Comparison of ENCODE assay signal across 37 cellular contexts in genomic region chr6:8908638-8909037, GRCh38.
"Had no signal": no experiment of that assay in that cellular context is flagged by ENCODE, and none has a peak within 500 bp of the region (broad histone marks: within the 10 kb centered on the region; RNA-seq: fewer than 3 reads in every experiment).

No MANE protein-coding gene starts in this region.

- ATAC-seq: activated CD8-positive, alpha-beta T cell treated with anti-CD3 and anti-CD28 coated beads for 36 hours; activated naive CD4-positive, alpha-beta T cell treated with anti-CD3 and anti-CD28 coated beads, Interleukin-2, amount 50 U/mL, for 72 hours; activated T-cell treated with anti-CD3 and anti-CD28 coated beads, Interleukin-2, amount 50 U/mL, for 4 hours; activated T-cell treated with anti-CD3 and anti-CD28 coated beads, Interleukin-2, amount 50 U/mL, for 72 hours; activated T-helper 17 cell treated with anti-CD3 and anti-CD28 coated beads, Interleukin-2, amount 50 U/mL, for 72 hours; body of pancreas had no signal

- H3K27me3 Mint-ChIP-seq: activated CD4-positive, alpha-beta memory T cell treated with anti-CD3 and anti-CD28 coated beads for 36 hours; activated CD4-positive, alpha-beta T cell treated with anti-CD3 and anti-CD28 coated beads, Interleukin-2, amount 10 ng/mL, durations not matched to agents 24 days and 14 days; activated T-helper 17 cell treated with anti-CD3 and anti-CD28 coated beads, Interleukin-2, amount 50 U/mL, for 72 hours had no signal

- H3K4me3 ChIP-seq: adrenal gland, body of pancreas, breast epithelium had no signal

- H3K4me3 Mint-ChIP-seq: activated B cell treated with CpG ODN at 0.5 μM for 24 hours; activated CD4-positive, alpha-beta memory T cell treated with anti-CD3 and anti-CD28 coated beads for 36 hours; activated CD4-positive, alpha-beta T cell treated with anti-CD3 and anti-CD28 coated beads, Interleukin-2, amount 10 ng/mL, durations not matched to agents 24 days and 14 days; activated CD8-positive, alpha-beta T cell treated with anti-CD3 and anti-CD28 coated beads for 36 hours; activated naive CD4-positive, alpha-beta T cell treated with anti-CD3 and anti-CD28 coated beads for 36 hours; activated naive CD8-positive, alpha-beta T cell treated with anti-CD3 and anti-CD28 coated beads for 36 hours; activated T-cell treated with anti-CD3 and anti-CD28 coated beads, Interleukin-2, amount 50 U/mL, for 4 hours; activated T-cell treated with anti-CD3 and anti-CD28 coated beads, Interleukin-2, amount 50 U/mL, for 72 hours; activated T-helper 1 cell treated with anti-CD3 and anti-CD28 coated beads, Interleukin-12 subunit alpha, Interleukin-12 subunit beta, Interleukin-2, Interleukin-4 antibody, amounts not matched to agents 30 ng/mL and 10 ng/mL and 1 ng/mL, durations not matched to agents 14 hours and 24 hours and 36 hours; activated T-helper 17 cell treated with anti-CD3 and anti-CD28 coated beads, Interleukin-2, amount 50 U/mL, for 72 hours; T-helper 1 cell treated with Interleukin-12 subunit alpha and Interleukin-12 subunit beta and Interleukin-4 antibody, amounts not matched to agents 30 μg/mL and 1 μg/mL, for 36 hours; T-helper 2 cell treated with Interferon-gamma antibody and Interleukin-4, amounts not matched to agents 5 μg/mL and 100 μg/mL, for 36 hours had no signal

- FAIRE-seq: astrocyte, TTC549 had no signal

- H3K4me1 ChIP-seq: adrenal gland, breast epithelium had no signal

- DNase-seq: activated B cell treated with CpG ODN at 0.5 μM for 24 hours; activated CD4-positive, alpha-beta memory T cell treated with anti-CD3 and anti-CD28 coated beads for 36 hours; activated CD4-positive, alpha-beta T cell treated with anti-CD3 and anti-CD28 coated beads for 4 hours; activated CD4-positive, alpha-beta T cell treated with anti-CD3 and anti-CD28 coated beads, Interleukin-2, amount 10 ng/mL, durations not matched to agents 24 days and 14 days; activated CD4-positive, alpha-beta T cell treated with anti-CD3 and anti-CD28 coated beads, Interleukin-2, amount 50 U/mL, for 1 hour; activated CD4-positive, alpha-beta T cell treated with anti-CD3 and anti-CD28 coated beads, Interleukin-2, amount 50 U/mL, for 4 hours; activated CD4-positive, CD25-positive, alpha-beta regulatory T cell treated with anti-CD3 and anti-CD28 coated beads, Interleukin-2, amount 50 U/mL, for 72 hours; activated CD8-positive, alpha-beta memory T cell treated with anti-CD3 and anti-CD28 coated beads, Interleukin-2, amount 50 U/mL, for 4 hours; activated CD8-positive, alpha-beta T cell treated with anti-CD3 and anti-CD28 coated beads for 36 hours; activated effector memory CD4-positive, alpha-beta T cell treated with anti-CD3 and anti-CD28 coated beads, Interleukin-2, amount 50 U/mL, for 16 hours; activated gamma-delta T cell treated with Interleukin-2 at 50 U/mL for 16 hours; activated naive CD4-positive, alpha-beta T cell; activated naive CD4-positive, alpha-beta T cell treated with anti-CD3 and anti-CD28 coated beads for 36 hours; activated naive CD4-positive, alpha-beta T cell treated with anti-CD3 and anti-CD28 coated beads, Interleukin-2, amount 50 U/mL, for 16 hours; activated naive CD8-positive, alpha-beta T cell treated with anti-CD3 and anti-CD28 coated beads for 36 hours; activated T-cell treated with anti-CD3 and anti-CD28 coated beads for 4 hours; activated T-cell treated with anti-CD3 and anti-CD28 coated beads, Interleukin-2, amount 50 U/mL, for 1 hour; activated T-cell treated with anti-CD3 and anti-CD28 coated beads, Interleukin-2, amount 50 U/mL, for 4 hours; activated T-cell treated with anti-CD3 and anti-CD28 coated beads, Interleukin-2, amount 50 U/mL, for 72 hours; adrenal gland; amniotic stem cell; aorta; body of pancreas; brain microvascular endothelial cell; central memory CD4-positive, alpha-beta T cell; T-helper 1 cell; T-helper 2 cell; T-helper 9 cell had no signal

- H3K36me3 ChIP-seq: adrenal gland, brain microvascular endothelial cell, breast epithelium had no signal

- H3K9me3 Mint-ChIP-seq: activated CD4-positive, alpha-beta T cell treated with anti-CD3 and anti-CD28 coated beads, Interleukin-2, amount 10 ng/mL, durations not matched to agents 24 days and 14 days; T-helper 1 cell treated with Interleukin-12 subunit alpha and Interleukin-12 subunit beta and Interleukin-4 antibody, amounts not matched to agents 30 μg/mL and 1 μg/mL, for 36 hours had no signal

- H3K27ac ChIP-seq: adrenal gland, body of pancreas, brain microvascular endothelial cell, breast epithelium, VCaP had no signal

- H3K36me3 Mint-ChIP-seq: activated CD4-positive, alpha-beta memory T cell treated with anti-CD3 and anti-CD28 coated beads for 36 hours; activated naive CD8-positive, alpha-beta T cell treated with anti-CD3 and anti-CD28 coated beads for 36 hours had no signal

- H3K27ac Mint-ChIP-seq: activated B cell treated with CpG ODN at 0.5 μM for 24 hours; activated CD4-positive, alpha-beta memory T cell treated with anti-CD3 and anti-CD28 coated beads for 36 hours; activated CD4-positive, alpha-beta T cell treated with anti-CD3 and anti-CD28 coated beads, Interleukin-2, amount 10 ng/mL, durations not matched to agents 24 days and 14 days; activated CD8-positive, alpha-beta T cell treated with anti-CD3 and anti-CD28 coated beads for 36 hours; activated naive CD4-positive, alpha-beta T cell treated with anti-CD3 and anti-CD28 coated beads for 36 hours; activated naive CD4-positive, alpha-beta T cell treated with anti-CD3 and anti-CD28 coated beads, Interleukin-2, amount 50 U/mL, for 72 hours; activated naive CD8-positive, alpha-beta T cell treated with anti-CD3 and anti-CD28 coated beads for 36 hours; activated T-cell treated with anti-CD3 and anti-CD28 coated beads, Interleukin-2, amount 50 U/mL, for 72 hours; activated T-helper 1 cell treated with anti-CD3 and anti-CD28 coated beads, Interleukin-12 subunit alpha, Interleukin-12 subunit beta, Interleukin-2, Interleukin-4 antibody, amounts not matched to agents 30 ng/mL and 10 ng/mL and 1 ng/mL, durations not matched to agents 14 hours and 24 hours and 36 hours; activated T-helper 17 cell treated with anti-CD3 and anti-CD28 coated beads, Interleukin-2, amount 50 U/mL, for 72 hours; T-helper 1 cell treated with Interleukin-12 subunit alpha and Interleukin-12 subunit beta and Interleukin-4 antibody, amounts not matched to agents 30 μg/mL and 1 μg/mL, for 36 hours; T-helper 2 cell treated with Interferon-gamma antibody and Interleukin-4, amounts not matched to agents 5 μg/mL and 100 μg/mL, for 36 hours had no signal

- H3K4me1 Mint-ChIP-seq: activated B cell treated with CpG ODN at 0.5 μM for 24 hours; activated CD4-positive, alpha-beta T cell treated with anti-CD3 and anti-CD28 coated beads, Interleukin-2, amount 10 ng/mL, durations not matched to agents 24 days and 14 days; activated naive CD8-positive, alpha-beta T cell treated with anti-CD3 and anti-CD28 coated beads for 36 hours; activated T-helper 17 cell treated with anti-CD3 and anti-CD28 coated beads, Interleukin-2, amount 50 U/mL, for 72 hours had no signal

- H3K27me3 ChIP-seq: adrenal gland, body of pancreas, brain microvascular endothelial cell, breast epithelium had no signal
